In the genomic region with DNA sequence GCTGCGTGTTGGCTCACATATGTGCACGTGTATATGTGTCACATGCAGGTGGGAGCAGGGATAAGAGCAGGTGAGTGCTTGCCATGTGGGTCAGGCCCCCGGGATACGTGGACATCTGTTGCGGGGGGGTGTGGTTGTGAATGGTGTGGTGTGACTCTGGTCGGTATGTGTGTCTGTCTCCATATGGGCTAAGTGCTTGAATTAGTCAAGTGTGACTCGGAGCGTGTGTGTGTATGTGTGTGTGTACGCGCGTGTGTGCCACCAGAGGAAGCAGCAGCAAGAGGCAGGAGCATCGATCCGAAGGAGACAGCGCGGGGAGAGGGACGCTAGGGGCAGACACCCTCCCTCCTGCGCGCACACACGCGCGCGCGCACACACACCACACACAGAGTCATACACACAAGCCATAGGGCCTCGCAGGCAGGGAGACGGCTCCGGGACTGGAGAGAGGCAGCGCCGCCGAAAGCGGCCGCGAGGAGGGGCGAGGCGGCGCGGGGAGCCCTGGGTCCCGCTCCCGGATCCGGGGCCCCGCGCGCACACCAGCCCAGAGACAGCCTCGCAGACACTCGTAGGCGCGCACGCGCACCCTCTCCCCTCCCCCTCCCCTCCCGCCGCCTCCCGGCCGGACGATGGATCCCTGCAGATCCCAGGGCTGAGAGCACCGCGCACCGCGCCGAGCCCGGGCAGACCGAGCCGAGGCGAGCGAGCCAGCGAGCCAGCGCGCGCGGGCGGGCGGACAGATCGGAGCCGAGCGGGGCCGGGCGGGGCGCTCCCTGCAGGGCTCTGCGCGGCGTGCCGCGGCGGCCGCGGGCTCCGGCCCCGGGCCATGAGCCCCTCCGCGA, we compare ENCODE assay signal across 8 cellular contexts. TPM values are rescaled to one million over a fixed set of nuclear protein-coding genes. Genes with fewer than 3 reads are reported as not detected.
DNase-seq lines count a peak whose midpoint lies in the region; TF ChIP-seq lines count a peak whose summit lies in the region.

Gene ASIC1, plus strand, starts transcription at position 597 of the 842 bp plus-strand sequence. CDS start 1,171 bp downstream, outside the sequence.

- H3K9me3 ChIP-seq in mononuclear cell (ENCODE audit: low read depth, low read length) = no peaks in the 10 kb centered on the region

- DNase-seq in SIG-M5 treated with dmso at 0.1 percent for 504 hours (lab: John Stamatoyannopoulos, UW; ENCODE audit: unreplicated experiment) = peak; percentile 54
- no peak for DNase-seq in SIG-M5 (lab: John Stamatoyannopoulos, UW)
- DNase-seq in NCI-H526 (lab: John Stamatoyannopoulos, UW) = peak; percentile 62 to 87
- DNase-seq in activated T-cell treated with anti-CD3 and anti-CD28 coated beads for 1 hour (ENCODE audit: low read depth) = peak; percentile 29
- DNase-seq in epithelial cell of proximal tubule (ENCODE audit: low read depth) = no peak
- DNase-seq in stimulated activated CD8-positive, alpha-beta memory T cell treated with anti-CD3 and anti-CD28 coated beads, Interleukin-4, amount 100 ng/mL, for 48 hours = peak; percentile 67
- no peak for DNase-seq in A172 (ENCODE audit: low spot score)

- peaks cover 32% of the 10 kb centered on the region for H3K4me1 ChIP-seq in mononuclear cell (ENCODE audit: insufficient read depth, low read length)

- H3K4me3 ChIP-seq in epithelial cell of proximal tubule (ENCODE audit: low read depth, low read length) (peak within 1 kb of the TSS; percentile 55), mononuclear cell (ENCODE audit: low read length) (peak within 1 kb of the TSS; percentile 25)

- H3K27me3 ChIP-seq in mononuclear cell (ENCODE audit: insufficient read depth, low read length) = peaks cover 33% of the 10 kb centered on the region

- peak; percentile 3 for TF ChIP-seq CTCF in epithelial cell of proximal tubule (conservative IDR thresholded peaks at IDR 0.05; ENCODE audit: low read depth, low read length)

RNA-seq across cellular contexts. Expression of gene ASIC1, which starts in this region (rescaled TPM):
- total RNA-seq in epithelial cell of proximal tubule = 1.4 and 4.0 TPM in 2 replicates
- total RNA-seq in mononuclear cell = under 0.01 TPM
- 1.6 and 3.3 TPM in 2 replicates for total RNA-seq in A172 (2014; rRNA removed; shearing (Covaris generic))

Comparison
In these comparisons a context has a peak if more than half of its experiments do, and no peak if none do; other contexts are left out.
1. DNase-seq: peak in SIG-M5 treated with dmso at 0.1 percent for 504 hours (single experiment), NCI-H526 (2 of 2), activated T-cell treated with anti-CD3 and anti-CD28 coated beads for 1 hour (single experiment) and stimulated activated CD8-positive, alpha-beta memory T cell treated with anti-CD3 and anti-CD28 coated beads, Interleukin-4, amount 100 ng/mL, for 48 hours (single experiment); none in SIG-M5 (single experiment), epithelial cell of proximal tubule (single experiment) and A172 (single experiment).